Comparison of ENCODE assay signal across 39 cellular contexts in genomic region chr6:122669418-122669817, GRCh38. TPM values are rescaled to one million over a fixed set of nuclear protein-coding genes. Genes with fewer than 3 reads are reported as not detected.
"Had no signal": no experiment of that assay in that cellular context is flagged by ENCODE, and none has a peak within 500 bp of the region (broad histone marks: within the 10 kb centered on the region; RNA-seq: fewer than 3 reads in every experiment).

No MANE protein-coding gene starts in this region.

- FAIRE-seq: astrocyte, bronchial epithelial cell, colon had no signal

- H3K4me1 Mint-ChIP-seq: activated naive CD4-positive, alpha-beta T cell treated with anti-CD3 and anti-CD28 coated beads, Interleukin-2, amount 10 ng/mL, durations not matched to agents 7 days and 5 days; activated naive CD4-positive, alpha-beta T cell treated with anti-CD3 and anti-CD28 coated beads, Interleukin-2, amount 50 U/mL, for 24 hours; activated naive CD8-positive, alpha-beta T cell treated with anti-CD3 and anti-CD28 coated beads for 36 hours; activated naive CD8-positive, alpha-beta T cell treated with anti-CD3 and anti-CD28 coated beads, Interleukin-2, amount 10 ng/mL, durations not matched to agents 7 days and 5 days; activated naive CD8-positive, alpha-beta T cell treated with anti-CD3 and anti-CD28 coated beads, Interleukin-2, amount 50 U/mL, for 24 hours; activated T-helper 17 cell treated with anti-CD3 and anti-CD28 coated beads, Interleukin-2, amount 50 U/mL, for 72 hours; brain; central memory CD8-positive, alpha-beta T cell had no signal

- H3K27ac ChIP-seq: adrenal gland, ascending aorta, body of pancreas, brain microvascular endothelial cell, breast epithelium, cardiac muscle cell had no signal

- ATAC-seq: activated naive CD4-positive, alpha-beta T cell treated with anti-CD3 and anti-CD28 coated beads, Interleukin-2, amount 50 U/mL, for 72 hours; activated naive CD8-positive, alpha-beta T cell treated with anti-CD3 and anti-CD28 coated beads, Interleukin-2, amount 50 U/mL, for 24 hours; activated T-cell treated with anti-CD3 and anti-CD28 coated beads, Interleukin-2, amount 50 U/mL, for 4 hours; activated T-cell treated with anti-CD3 and anti-CD28 coated beads, Interleukin-2, amount 50 U/mL, for 72 hours; activated T-helper 17 cell treated with anti-CD3 and anti-CD28 coated beads, Interleukin-2, amount 50 U/mL, for 72 hours; body of pancreas had no signal

- H3K4me3 ChIP-seq: adrenal gland, ascending aorta, body of pancreas, breast epithelium, cardiac muscle cell had no signal

- H3K9me3 ChIP-seq: adrenal gland, ascending aorta, body of pancreas, breast epithelium had no signal

- DNase-seq: activated effector memory CD4-positive, alpha-beta T cell treated with anti-CD3 and anti-CD28 coated beads, Interleukin-2, amount 50 U/mL, for 16 hours; activated effector memory CD4-positive, alpha-beta T cell treated with Interleukin-2 at 50 U/mL for 16 hours; activated gamma-delta T cell; activated gamma-delta T cell treated with Interleukin-2 at 50 U/mL for 16 hours; activated naive CD4-positive, alpha-beta T cell; activated naive CD4-positive, alpha-beta T cell treated with anti-CD3 and anti-CD28 coated beads for 36 hours; activated naive CD4-positive, alpha-beta T cell treated with anti-CD3 and anti-CD28 coated beads, Interleukin-2, amount 10 ng/mL, durations not matched to agents 7 days and 5 days; activated naive CD4-positive, alpha-beta T cell treated with anti-CD3 and anti-CD28 coated beads, Interleukin-2, amount 50 U/mL, for 16 hours; activated naive CD4-positive, alpha-beta T cell treated with Interleukin-2 at 50 U/mL for 16 hours; activated naive CD8-positive, alpha-beta T cell treated with anti-CD3 and anti-CD28 coated beads for 36 hours; activated naive CD8-positive, alpha-beta T cell treated with anti-CD3 and anti-CD28 coated beads, Interleukin-2, amount 10 ng/mL, durations not matched to agents 7 days and 5 days; activated naive CD8-positive, alpha-beta T cell treated with anti-CD3 and anti-CD28 coated beads, Interleukin-2, amount 50 U/mL, for 24 hours; activated T-cell treated with anti-CD3 and anti-CD28 coated beads, Interleukin-2, amount 50 U/mL, for 4 hours; activated T-cell treated with anti-CD3 and anti-CD28 coated beads, Interleukin-2, amount 50 U/mL, for 48 hours; activated T-cell treated with anti-CD3 and anti-CD28 coated beads, Interleukin-2, amount 50 U/mL, for 72 hours; adrenal gland; amniotic stem cell; amygdala; anterior cingulate cortex; aorta; body of pancreas; brain microvascular endothelial cell; caudate nucleus; central memory CD4-positive, alpha-beta T cell; cerebellar nuclear complex had no signal

- H3K27me3 ChIP-seq: adrenal gland, ascending aorta, body of pancreas, brain microvascular endothelial cell, breast epithelium, cardiac muscle cell had no signal

- H3K4me3 Mint-ChIP-seq: activated naive CD4-positive, alpha-beta T cell treated with anti-CD3 and anti-CD28 coated beads for 36 hours; activated naive CD4-positive, alpha-beta T cell treated with anti-CD3 and anti-CD28 coated beads, Interleukin-2, amount 10 ng/mL, durations not matched to agents 7 days and 5 days; activated naive CD4-positive, alpha-beta T cell treated with anti-CD3 and anti-CD28 coated beads, Interleukin-2, amount 50 U/mL, for 24 hours; activated naive CD8-positive, alpha-beta T cell; activated naive CD8-positive, alpha-beta T cell treated with anti-CD3 and anti-CD28 coated beads for 36 hours; activated naive CD8-positive, alpha-beta T cell treated with anti-CD3 and anti-CD28 coated beads, Interleukin-2, amount 10 ng/mL, durations not matched to agents 7 days and 5 days; activated naive CD8-positive, alpha-beta T cell treated with anti-CD3 and anti-CD28 coated beads, Interleukin-2, amount 50 U/mL, for 24 hours; activated T-cell treated with anti-CD3 and anti-CD28 coated beads, Interleukin-2, amount 50 U/mL, for 4 hours; activated T-cell treated with anti-CD3 and anti-CD28 coated beads, Interleukin-2, amount 50 U/mL, for 72 hours; activated T-helper 1 cell treated with anti-CD3 and anti-CD28 coated beads, Interleukin-12 subunit alpha, Interleukin-12 subunit beta, Interleukin-2, Interleukin-4 antibody, amounts not matched to agents 30 ng/mL and 10 ng/mL and 1 ng/mL, durations not matched to agents 14 hours and 24 hours and 36 hours; activated T-helper 17 cell treated with anti-CD3 and anti-CD28 coated beads, Interleukin-2, amount 50 U/mL, for 72 hours; brain; central memory CD8-positive, alpha-beta T cell had no signal

- H3K9me3 Mint-ChIP-seq: activated naive CD4-positive, alpha-beta T cell treated with anti-CD3 and anti-CD28 coated beads for 36 hours; activated naive CD4-positive, alpha-beta T cell treated with anti-CD3 and anti-CD28 coated beads, Interleukin-2, amount 10 ng/mL, durations not matched to agents 7 days and 5 days; activated naive CD4-positive, alpha-beta T cell treated with anti-CD3 and anti-CD28 coated beads, Interleukin-2, amount 50 U/mL, for 24 hours; activated naive CD4-positive, alpha-beta T cell treated with anti-CD3 and anti-CD28 coated beads, Interleukin-2, amount 50 U/mL, for 72 hours; activated naive CD8-positive, alpha-beta T cell treated with anti-CD3 and anti-CD28 coated beads for 36 hours; activated naive CD8-positive, alpha-beta T cell treated with anti-CD3 and anti-CD28 coated beads, Interleukin-2, amount 10 ng/mL, durations not matched to agents 7 days and 5 days; activated naive CD8-positive, alpha-beta T cell treated with anti-CD3 and anti-CD28 coated beads, Interleukin-2, amount 50 U/mL, for 24 hours; activated T-cell treated with anti-CD3 and anti-CD28 coated beads, Interleukin-2, amount 50 U/mL, for 4 hours; activated T-cell treated with anti-CD3 and anti-CD28 coated beads, Interleukin-2, amount 50 U/mL, for 72 hours; activated T-helper 1 cell treated with anti-CD3 and anti-CD28 coated beads, Interleukin-12 subunit alpha, Interleukin-12 subunit beta, Interleukin-2, Interleukin-4 antibody, amounts not matched to agents 30 ng/mL and 10 ng/mL and 1 ng/mL, durations not matched to agents 14 hours and 24 hours and 36 hours; activated T-helper 17 cell treated with anti-CD3 and anti-CD28 coated beads, Interleukin-2, amount 50 U/mL, for 72 hours; activated T-helper 2 cell treated with anti-CD3 and anti-CD28 coated beads, Interferon-gamma antibody, Interleukin-2, Interleukin-4, amounts not matched to agents 10 μg/mL and 5 μg/mL and 100 μg/mL, durations not matched to agents 14 hours and 24 hours and 36 hours; brain; central memory CD8-positive, alpha-beta T cell had no signal

- H3K27ac Mint-ChIP-seq: activated naive CD4-positive, alpha-beta T cell treated with anti-CD3 and anti-CD28 coated beads for 36 hours; activated naive CD4-positive, alpha-beta T cell treated with anti-CD3 and anti-CD28 coated beads, Interleukin-2, amount 10 ng/mL, durations not matched to agents 7 days and 5 days; activated naive CD4-positive, alpha-beta T cell treated with anti-CD3 and anti-CD28 coated beads, Interleukin-2, amount 50 U/mL, for 24 hours; activated naive CD4-positive, alpha-beta T cell treated with anti-CD3 and anti-CD28 coated beads, Interleukin-2, amount 50 U/mL, for 72 hours; activated naive CD8-positive, alpha-beta T cell; activated naive CD8-positive, alpha-beta T cell treated with anti-CD3 and anti-CD28 coated beads for 36 hours; activated naive CD8-positive, alpha-beta T cell treated with anti-CD3 and anti-CD28 coated beads, Interleukin-2, amount 10 ng/mL, durations not matched to agents 7 days and 5 days; activated naive CD8-positive, alpha-beta T cell treated with anti-CD3 and anti-CD28 coated beads, Interleukin-2, amount 50 U/mL, for 24 hours; activated T-cell treated with anti-CD3 and anti-CD28 coated beads, Interleukin-2, amount 50 U/mL, for 72 hours; activated T-helper 1 cell treated with anti-CD3 and anti-CD28 coated beads, Interleukin-12 subunit alpha, Interleukin-12 subunit beta, Interleukin-2, Interleukin-4 antibody, amounts not matched to agents 30 ng/mL and 10 ng/mL and 1 ng/mL, durations not matched to agents 14 hours and 24 hours and 36 hours; activated T-helper 17 cell treated with anti-CD3 and anti-CD28 coated beads, Interleukin-2, amount 50 U/mL, for 72 hours; activated T-helper 2 cell treated with anti-CD3 and anti-CD28 coated beads, Interferon-gamma antibody, Interleukin-2, Interleukin-4, amounts not matched to agents 10 μg/mL and 5 μg/mL and 100 μg/mL, durations not matched to agents 14 hours and 24 hours and 36 hours; brain had no signal

- H3K4me1 ChIP-seq: adrenal gland, ascending aorta, body of pancreas, breast epithelium had no signal

- H3K27me3 Mint-ChIP-seq: activated naive CD4-positive, alpha-beta T cell treated with anti-CD3 and anti-CD28 coated beads, Interleukin-2, amount 10 ng/mL, durations not matched to agents 7 days and 5 days; activated naive CD4-positive, alpha-beta T cell treated with anti-CD3 and anti-CD28 coated beads, Interleukin-2, amount 50 U/mL, for 24 hours; activated naive CD8-positive, alpha-beta T cell treated with anti-CD3 and anti-CD28 coated beads, Interleukin-2, amount 50 U/mL, for 24 hours; brain had no signal

- H3K36me3 ChIP-seq: adrenal gland, ascending aorta, brain microvascular endothelial cell, breast epithelium, cardiac muscle cell had no signal

- H3K36me3 Mint-ChIP-seq: activated naive CD4-positive, alpha-beta T cell treated with anti-CD3 and anti-CD28 coated beads, Interleukin-2, amount 10 ng/mL, durations not matched to agents 7 days and 5 days; activated naive CD4-positive, alpha-beta T cell treated with anti-CD3 and anti-CD28 coated beads, Interleukin-2, amount 50 U/mL, for 24 hours; activated naive CD4-positive, alpha-beta T cell treated with anti-CD3 and anti-CD28 coated beads, Interleukin-2, amount 50 U/mL, for 72 hours; activated naive CD8-positive, alpha-beta T cell; activated naive CD8-positive, alpha-beta T cell treated with anti-CD3 and anti-CD28 coated beads for 36 hours; activated naive CD8-positive, alpha-beta T cell treated with anti-CD3 and anti-CD28 coated beads, Interleukin-2, amount 10 ng/mL, durations not matched to agents 7 days and 5 days; brain had no signal

RNA-seq across cellular contexts. Expression of gene PKIB, which starts 59.2 kb away (rescaled TPM):
- total RNA-seq: activated T-helper 1 cell treated with anti-CD3 and anti-CD28 coated beads, Interleukin-12 subunit alpha, Interleukin-12 subunit beta, Interleukin-2, Interleukin-4 antibody, amounts not matched to agents 30 ng/mL and 10 ng/mL and 1 ng/mL, durations not matched to agents 14 hours and 24 hours and 36 hours; ascending aorta had no signal
